21 cellular contexts compared by ENCODE assay signal in the genomic region with DNA sequence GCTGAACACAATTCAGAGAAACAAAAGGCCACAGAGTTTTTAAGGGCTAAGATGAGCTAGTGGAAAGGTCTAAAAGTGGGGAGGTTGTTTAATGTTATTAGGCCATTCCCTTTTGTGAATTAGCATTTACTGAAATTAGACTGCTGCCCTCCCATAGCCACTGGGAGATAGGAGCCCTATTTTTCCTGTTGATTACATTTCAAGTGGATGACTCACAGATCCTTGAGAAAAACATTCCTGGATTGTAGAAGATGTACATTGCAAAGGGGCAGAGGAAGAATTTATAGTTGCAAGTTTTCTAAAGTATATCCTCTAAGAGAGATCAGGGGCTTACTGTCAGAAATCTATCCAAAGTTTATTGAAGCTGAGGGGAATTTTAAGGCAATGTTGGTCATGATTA.
DNase-seq lines count a peak whose midpoint lies in the region; ATAC-seq, FAIRE-seq and TF ChIP-seq lines count a peak whose summit lies in the region.
"Had no signal": no experiment of that assay in that cellular context is flagged by ENCODE, and none has a peak within 500 bp of the region (broad histone marks: within the 10 kb centered on the region; RNA-seq: fewer than 3 reads in every experiment).

No MANE protein-coding gene starts in this region.

- H3K27ac ChIP-seq in mesenchymal stem cell (ENCODE audit: low read length, poor library complexity, severe bottlenecking), result no peak overlapping the region
- H3K27ac ChIP-seq: BLaER1 treated with 17β-estradiol and CSF1 and Interleukin-3, amounts not matched to agents 10 nM and 100 nM had no signal

- peaks cover 11% of the 10 kb centered on the region for H3K9me3 ChIP-seq in mesenchymal stem cell (ENCODE audit: control insufficient read depth, low read length)
- H3K9me3 ChIP-seq: BLaER1 treated with 17β-estradiol and CSF1 and Interleukin-3, amounts not matched to agents 10 nM and 100 nM had no signal

- no peak overlapping the region for H2AFZ ChIP-seq in mesenchymal stem cell (ENCODE audit: low read depth, low read length)

- H3K27me3 ChIP-seq in mesenchymal stem cell (ENCODE audit: control insufficient read depth in 1 of 2, insufficient read depth in 1 of 2, low read length in 2 of 2), result no peaks in the 10 kb centered on the region
- H3K27me3 ChIP-seq: BLaER1 treated with 17β-estradiol and CSF1 and Interleukin-3, amounts not matched to agents 10 nM and 100 nM had no signal

- no peak overlapping the region for H2BK5ac ChIP-seq in mesenchymal stem cell (ENCODE audit: low read depth, low read length, poor library complexity, severe bottlenecking)

- no peaks in the 10 kb centered on the region for H3K36me3 ChIP-seq in mesenchymal stem cell (ENCODE audit: control insufficient read depth in 1 of 2, insufficient read depth in 2 of 2, low read depth in 1 of 2, low read length in 2 of 2)
- H3K36me3 ChIP-seq: BLaER1 treated with 17β-estradiol and CSF1 and Interleukin-3, amounts not matched to agents 10 nM and 100 nM had no signal

- no peak overlapping the region for H4K91ac ChIP-seq in mesenchymal stem cell (ENCODE audit: low read length)

- no peak overlapping the region for H2BK15ac ChIP-seq in mesenchymal stem cell (ENCODE audit: low read depth, poor library complexity, severe bottlenecking)

- no peak overlapping the region for H3K23ac ChIP-seq in mesenchymal stem cell (ENCODE audit: low read length in 2 of 2)

- no peaks in the 10 kb centered on the region for H3K4me1 ChIP-seq in mesenchymal stem cell (ENCODE audit: control insufficient read depth, insufficient read depth, low read depth, low read length)
- H3K4me1 ChIP-seq: BLaER1 treated with 17β-estradiol and CSF1 and Interleukin-3, amounts not matched to agents 10 nM and 100 nM had no signal

- FAIRE-seq in HTR-8/SVneo (lab: Jason Lieb, UNC), result no peak
- no peak for FAIRE-seq in frontal cortex (lab: Jason Lieb, UNC)
- FAIRE-seq: GM12891, GM18507 had no signal

- no peak overlapping the region for H3K4me3 ChIP-seq in mesenchymal stem cell (ENCODE audit: insufficient read depth in 1 of 2, low read depth in 1 of 2, low read length in 2 of 2)
- H3K4me3 ChIP-seq: BLaER1 treated with 17β-estradiol and CSF1 and Interleukin-3, amounts not matched to agents 10 nM and 100 nM had no signal

- H2AK5ac ChIP-seq in mesenchymal stem cell (ENCODE audit: low read length, severe bottlenecking), result no peak overlapping the region

- H2BK120ac ChIP-seq in mesenchymal stem cell (ENCODE audit: low read depth, low read length), result no peak overlapping the region

- no peak overlapping the region for H2BK12ac ChIP-seq in mesenchymal stem cell (ENCODE audit: low read length in 2 of 2)

- H3K9ac ChIP-seq in mesenchymal stem cell (ENCODE audit: low read length), result no peak overlapping the region
- H3K9ac ChIP-seq: BLaER1 treated with 17β-estradiol and CSF1 and Interleukin-3, amounts not matched to agents 10 nM and 100 nM had no signal

- H3K4ac ChIP-seq in mesenchymal stem cell (ENCODE audit: low read depth in 1 of 2, low read length in 2 of 2), result no peak overlapping the region

- no peak overlapping the region for H3K4me2 ChIP-seq in mesenchymal stem cell (ENCODE audit: low read length, poor library complexity, severe bottlenecking)
- H3K4me2 ChIP-seq: BLaER1 treated with 17β-estradiol and CSF1 and Interleukin-3, amounts not matched to agents 10 nM and 100 nM had no signal

- no peak overlapping the region for H4K8ac ChIP-seq in mesenchymal stem cell (ENCODE audit: low read length)

- ATAC-seq in HG02870 (IDR thresholded peaks at IDR 0.05; ENCODE audit: unreplicated experiment) (no peak), SK-N-SH treated with all-trans-retinoic acid at 6 μM for 48 hours (no peak)
- ATAC-seq: CD8-positive, alpha-beta T cell had no signal

- H3K79me1 ChIP-seq in mesenchymal stem cell (replicated peaks; ENCODE audit: low read length, poor library complexity, severe bottlenecking), result no peaks in the 10 kb centered on the region

- H3K14ac ChIP-seq in mesenchymal stem cell (ENCODE audit: low read length in 2 of 2), result no peak overlapping the region

- DNase-seq in DMS53 (lab: John Stamatoyannopoulos, UW) (peak; percentile 40), HTR-8/SVneo (ENCODE audit: insufficient read length, low spot score) (peak; percentile 1), astrocyte of the hippocampus (ENCODE audit: low read depth, low spot score) (peak; percentile 0), mesenchymal stem cell (peak; percentile 52), NCI-H2081 (lab: John Stamatoyannopoulos, UW) (no peak), frontal cortex (ENCODE audit: low spot score in 2 of 2) (no peak)
- DNase-seq: Calu3; CD8-positive, alpha-beta T cell; H7; Kasumi-1; NCI-H1105; NCI-H2227 treated with DMSO at 0.1 percent for 48 hours; NCI-H510A treated with DMSO at 0.1 percent for 48 hours; NCI-H774; OCI-M1; SIG-M5 had no signal

- no peak overlapping the region for H3K18ac ChIP-seq in mesenchymal stem cell (ENCODE audit: low read depth in 1 of 2, low read length in 2 of 2)

TF ChIP-seq in SK-N-SH treated with all-trans-retinoic acid at 6 μM for 48 hours, 23 proteins besides CTCF, POLR2A, EP300 and RAD21:
- no peak for TF ChIP-seq CSDC2 (CRISPR knock-in tag; IDR thresholded peaks at IDR 0.05)
- TF ChIP-seq PPARA (CRISPR knock-in tag; IDR thresholded peaks at IDR 0.05; ENCODE audit: borderline replicate concordance), result no peak
- no peak for TF ChIP-seq SNAI2 (CRISPR knock-in tag; IDR thresholded peaks at IDR 0.05)
- TF ChIP-seq, protein P1, sequence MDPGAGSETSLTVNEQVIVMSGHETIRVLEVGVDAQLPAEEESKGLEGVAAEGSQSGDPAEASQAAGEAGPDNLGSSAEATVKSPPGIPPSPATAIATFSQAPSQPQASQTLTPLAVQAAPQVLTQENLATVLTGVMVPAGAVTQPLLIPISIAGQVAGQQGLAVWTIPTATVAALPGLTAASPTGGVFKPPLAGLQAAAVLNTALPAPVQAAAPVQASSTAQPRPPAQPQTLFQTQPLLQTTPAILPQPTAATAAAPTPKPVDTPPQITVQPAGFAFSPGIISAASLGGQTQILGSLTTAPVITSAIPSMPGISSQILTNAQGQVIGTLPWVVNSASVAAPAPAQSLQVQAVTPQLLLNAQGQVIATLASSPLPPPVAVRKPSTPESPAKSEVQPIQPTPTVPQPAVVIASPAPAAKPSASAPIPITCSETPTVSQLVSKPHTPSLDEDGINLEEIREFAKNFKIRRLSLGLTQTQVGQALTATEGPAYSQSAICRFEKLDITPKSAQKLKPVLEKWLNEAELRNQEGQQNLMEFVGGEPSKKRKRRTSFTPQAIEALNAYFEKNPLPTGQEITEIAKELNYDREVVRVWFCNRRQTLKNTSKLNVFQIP (CRISPR knock-in tag; IDR thresholded peaks at IDR 0.05; ENCODE audit: borderline replicate concordance, low read depth), result no peak
- no peak for TF ChIP-seq GLIS3 (CRISPR knock-in tag; IDR thresholded peaks at IDR 0.05)
- TF ChIP-seq BACH2 (CRISPR knock-in tag; IDR thresholded peaks at IDR 0.05; ENCODE audit: borderline replicate concordance), result no peak
- TF ChIP-seq ZFP3 (CRISPR knock-in tag; IDR thresholded peaks at IDR 0.05), result no peak
- no peak for TF ChIP-seq ARNTL (CRISPR knock-in tag; IDR thresholded peaks at IDR 0.05; ENCODE audit: borderline replicate concordance, low read depth)

Comparison
In these comparisons a context has a peak if more than half of its experiments do, and no peak if none do; other contexts are left out.
1. DNase-seq: peak in DMS53 (single experiment), HTR-8/SVneo (single experiment), astrocyte of the hippocampus (single experiment) and mesenchymal stem cell (single experiment); none in NCI-H2081 (0 of 2) and frontal cortex (0 of 2).